Comparison of ENCODE assay signal across 8 cellular contexts in genomic region chr6:13331516-13332348, GRCh38. TPM values are rescaled to one million over a fixed set of nuclear protein-coding genes. Genes with fewer than 3 reads are reported as not detected.
DNase-seq lines count a peak whose midpoint lies in the region; ATAC-seq and TF ChIP-seq lines count a peak whose summit lies in the region.

No MANE protein-coding gene starts in this region.

- no peaks in the 10 kb centered on the region for H3K4me1 ChIP-seq in aorta (ENCODE audit: control insufficient read depth in 1 of 2, insufficient read depth in 2 of 2, low read length in 2 of 2)

- no peaks in the 10 kb centered on the region for H3K36me3 Mint-ChIP-seq in chondrocyte (ENCODE audit: low read depth)
- no peaks in the 10 kb centered on the region for H3K36me3 Mint-ChIP-seq in nephron (ENCODE audit: low read depth)

- peaks cover 23% of the 10 kb centered on the region for H3K4me1 Mint-ChIP-seq in chondrocyte (ENCODE audit: low read depth)
- H3K4me1 Mint-ChIP-seq in nephron, result peaks cover 16% of the 10 kb centered on the region

- H3K27me3 ChIP-seq in aorta (ENCODE audit: control insufficient read depth in 1 of 2, insufficient read depth in 2 of 2, low read length in 1 of 2), result no peaks in the 10 kb centered on the region

- no peaks in the 10 kb centered on the region for H3K9me3 ChIP-seq in aorta (ENCODE audit: control insufficient read depth, low read length)

- H3K4me3 ChIP-seq in aorta (ENCODE audit: low read length in 2 of 2), result no peak overlapping the region

- H3K4me3 Mint-ChIP-seq in chondrocyte (ENCODE audit: unreplicated experiment), result no peak overlapping the region
- peak overlapping the region; percentile 41 to 74 (median 61) for H3K4me3 Mint-ChIP-seq in nephron

- no peak overlapping the region for H3K27ac ChIP-seq in aorta (ENCODE audit: low read depth in 1 of 2, low read length in 2 of 2)

- peak; percentile 20 for DNase-seq in NOMO-1 treated with DMSO at 0.1 percent for 48 hours (lab: John Stamatoyannopoulos, UW; ENCODE audit: unreplicated experiment)
- DNase-seq in NOMO-1 treated with dmso at 0.1 percent for 144 hours (lab: John Stamatoyannopoulos, UW; ENCODE audit: unreplicated experiment), result no peak
- DNase-seq in NCI-H2171 treated with DMSO at 0.1 percent for 48 hours (lab: John Stamatoyannopoulos, UW), result peak; percentile 49
- DNase-seq in chondrocyte (ENCODE audit: low spot score), result no peak
- no peak for DNase-seq in aorta
- no peak for DNase-seq in iPS-NIHi11 (ENCODE audit: low spot score)

- ATAC-seq in aorta (ENCODE audit: low FRiP score) (no peak), HG03520 (IDR thresholded peaks at IDR 0.05; ENCODE audit: unreplicated experiment) (no peak)

- H3K36me3 ChIP-seq in aorta (ENCODE audit: control insufficient read depth in 1 of 2, insufficient read depth in 2 of 2, low read length in 1 of 2), result no peaks in the 10 kb centered on the region

- intact Hi-C loops in aorta (cut with DNase I), result loop anchor here (5.0 to 10.0 kb wide), 2 partner anchors 419 to 697 kb away; no protein-coding TSS in a partner anchor

- H3K27ac Mint-ChIP-seq in chondrocyte (ENCODE audit: unreplicated experiment) (no peak overlapping the region), nephron (peak overlapping the region in 1 of 3 experiments; percentile 69)

- TF ChIP-seq CTCF in chondrocyte (IDR thresholded peaks at IDR 0.05) (peak; percentile 87), nephron (IDR thresholded peaks at IDR 0.05; ENCODE audit: unreplicated experiment in 3 of 3) (peak; percentile 57 to 72 (median 72))

- no peaks in the 10 kb centered on the region for H3K9me3 Mint-ChIP-seq in chondrocyte (ENCODE audit: low read depth)
- H3K9me3 Mint-ChIP-seq in nephron, result no peaks in the 10 kb centered on the region

- H3K27me3 Mint-ChIP-seq in chondrocyte (ENCODE audit: low read depth) (peaks cover 3% of the 10 kb centered on the region), nephron (ENCODE audit: low read depth) (peaks cover 3% of the 10 kb centered on the region)

- WGBS in aorta, 2 donors, result 41 to 46% methylated on average over 13 of the region's 13 CpGs

RNA-seq across cellular contexts. Expression of gene TBC1D7, which starts 3.4 kb away (rescaled TPM):
- total RNA-seq in chondrocyte (19.4 to 21.7 TPM (median 19.8 TPM) in 3 replicates), aorta (10 to 100 TPM in 1 of 2 donors, 1 to 10 TPM in 1; 9.9 to 11.6 TPM)
- 1 to 10 TPM; 6.0 to 8.8 TPM for polyA plus RNA-seq in aorta

Comparison
In these comparisons a context has a peak if more than half of its experiments do, and no peak if none do; other contexts are left out.
1. DNase-seq: peak in NOMO-1 treated with DMSO at 0.1 percent for 48 hours (single experiment) and NCI-H2171 treated with DMSO at 0.1 percent for 48 hours (single experiment); none in NOMO-1 treated with dmso at 0.1 percent for 144 hours (single experiment), chondrocyte (single experiment), aorta (0 of 2) and iPS-NIHi11 (single experiment).